Comparison of ENCODE assay signal across 10 cellular contexts in the genomic region with DNA sequence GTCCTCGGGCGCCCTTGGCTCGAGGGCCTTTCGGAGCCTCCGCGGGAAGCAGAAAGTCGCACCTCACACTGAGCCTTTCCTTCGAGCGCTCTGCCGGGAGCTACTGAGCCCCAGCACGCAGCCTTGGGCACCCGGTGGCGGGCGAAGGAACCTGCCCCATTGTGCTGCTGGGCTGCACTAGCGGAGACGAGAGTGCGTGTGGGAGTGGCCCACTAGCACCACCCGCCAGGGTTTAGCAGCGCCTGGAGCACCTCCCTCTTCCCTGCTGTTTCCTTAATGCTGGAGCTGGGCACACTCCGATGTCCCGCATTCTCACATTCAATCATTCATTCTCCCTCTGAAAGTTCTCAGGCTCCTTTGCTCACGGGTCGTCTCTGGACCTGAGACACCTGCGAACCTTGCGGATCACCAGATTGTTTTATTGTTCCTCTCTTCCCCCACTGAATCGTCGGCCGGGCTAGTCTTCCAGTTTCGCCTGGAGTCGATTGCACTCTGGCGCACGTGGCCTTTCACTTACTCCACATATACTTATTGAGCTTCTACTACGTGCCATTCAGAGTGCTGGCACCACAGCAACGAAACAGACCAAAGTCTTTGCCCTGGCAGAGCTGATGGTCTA. TPM values are rescaled to one million over a fixed set of nuclear protein-coding genes. Genes with fewer than 3 reads are reported as not detected.
DNase-seq lines count a peak whose midpoint lies in the region; ATAC-seq lines count a peak whose summit lies in the region.
"Had no signal": no experiment of that assay in that cellular context is flagged by ENCODE, and none has a peak within 500 bp of the region (broad histone marks: within the 10 kb centered on the region; RNA-seq: fewer than 3 reads in every experiment).

No MANE protein-coding gene starts in this region.

- peaks cover 16 to 25% of the 10 kb centered on the region in 2 donors for H3K4me1 ChIP-seq in duodenal mucosa (ENCODE audit: control insufficient read depth in 1 of 2, insufficient read depth in 2 of 2, low read length in 2 of 2)
- peaks cover 0 to 6% of the 10 kb centered on the region in 2 donors for H3K4me1 ChIP-seq in neuronal stem cell (ENCODE audit: control insufficient read depth in 2 of 2, insufficient read depth in 1 of 2, low read depth in 1 of 2, low read length in 2 of 2)

- no CpG with 5 or more reads among the region's 34 CpGs for WGBS in neuronal stem cell (ENCODE audit: extremely low coverage in 2 of 2, insufficient read length in 2 of 2, insufficient replicate concordance in 1 of 2), 2 donors

- H2BK12ac ChIP-seq in neuronal stem cell (ENCODE audit: low read length), result no peak overlapping the region

- H3K9ac ChIP-seq in duodenal mucosa (ENCODE audit: low read depth in 1 of 2, low read length in 2 of 2), result no peak overlapping the region
- no peak overlapping the region for H3K9ac ChIP-seq in neuronal stem cell (ENCODE audit: low read depth, low read length, poor library complexity)

- peak overlapping the region; percentile 46 to 64 for H3K4me3 ChIP-seq in duodenal mucosa (ENCODE audit: low read depth in 1 of 2, low read length in 2 of 2)
- no peak overlapping the region for H3K4me3 ChIP-seq in neuronal stem cell (ENCODE audit: low read length in 2 of 2)

- no peak overlapping the region for H3K23ac ChIP-seq in neuronal stem cell (ENCODE audit: low read depth, low read length, poor library complexity)

- ATAC-seq in HG02798 (IDR thresholded peaks at IDR 0.05; ENCODE audit: poor library complexity, unreplicated experiment), result peak; percentile 27

- H3K9me3 ChIP-seq in duodenal mucosa (ENCODE audit: control insufficient read depth in 1 of 2, low read length in 2 of 2), result no peaks in the 10 kb centered on the region
- peaks cover 0 to 10% of the 10 kb centered on the region in 2 donors for H3K9me3 ChIP-seq in neuronal stem cell (replicated peaks in 1 of 2; ENCODE audit: control insufficient read depth in 2 of 2, insufficient read depth in 1 of 2, low read depth in 1 of 2, low read length in 2 of 2)

- no peak overlapping the region for H2BK120ac ChIP-seq in neuronal stem cell (ENCODE audit: low read depth, low read length)

- H3K36me3 ChIP-seq in duodenal mucosa (ENCODE audit: control insufficient read depth in 1 of 2, insufficient read depth in 2 of 2, low read length in 2 of 2), result no peaks in the 10 kb centered on the region
- no peaks in the 10 kb centered on the region for H3K36me3 ChIP-seq in neuronal stem cell (replicated peaks in 1 of 2; ENCODE audit: control insufficient read depth in 2 of 2, insufficient read depth in 2 of 2, low read length in 2 of 2)

- peak overlapping the region; percentile 40 for H2BK15ac ChIP-seq in neuronal stem cell (ENCODE audit: low read length)

- H4K91ac ChIP-seq in neuronal stem cell (ENCODE audit: low read depth, low read length, poor library complexity), result no peak overlapping the region

- no peak overlapping the region for H3K18ac ChIP-seq in neuronal stem cell (ENCODE audit: low read length)

- no peak overlapping the region for H4K8ac ChIP-seq in neuronal stem cell (ENCODE audit: low read depth, low read length)

- H3K14ac ChIP-seq in neuronal stem cell (ENCODE audit: low read length), result no peak overlapping the region

- no peak overlapping the region for H3K4ac ChIP-seq in neuronal stem cell (ENCODE audit: low read length)

- H2AFZ ChIP-seq in neuronal stem cell (ENCODE audit: low read length), result no peak overlapping the region

- no peaks in the 10 kb centered on the region for H3K79me1 ChIP-seq in neuronal stem cell (ENCODE audit: low read depth, low read length)

- no peak overlapping the region for H2BK5ac ChIP-seq in neuronal stem cell (ENCODE audit: low read length)

- H3K27me3 ChIP-seq in duodenal mucosa (ENCODE audit: control insufficient read depth in 1 of 2, insufficient read depth in 2 of 2, low read length in 2 of 2), result peaks cover 91 to 100% of the 10 kb centered on the region in 2 donors
- peaks cover 66 to 100% (median 100%) of the 10 kb centered on the region in 3 experiments for H3K27me3 ChIP-seq in neuronal stem cell (ENCODE audit: control insufficient read depth in 3 of 3, insufficient read depth in 3 of 3, low read depth in 1 of 3, low read length in 3 of 3)

- DNase-seq in NCI-H2029 (lab: John Stamatoyannopoulos, UW), result peak; percentile 19
- no peak for DNase-seq in NCI-H2029 treated with DMSO at 0.1 percent for 48 hours (lab: John Stamatoyannopoulos, UW)
- DNase-seq in neuronal stem cell (ENCODE audit: low spot score), result no peak
- no peak for DNase-seq in pons (ENCODE audit: low spot score)
- DNase-seq in AML-193 (lab: John Stamatoyannopoulos, UW), result no peak
- DNase-seq in OCI-M2 (lab: John Stamatoyannopoulos, UW; ENCODE audit: unreplicated experiment), result no peak
- DNase-seq: activated effector memory CD4-positive, alpha-beta T cell treated with Interleukin-2 at 50 U/mL for 16 hours had no signal

- H3K27ac ChIP-seq in duodenal mucosa (ENCODE audit: low read depth, low read length), result no peak overlapping the region
- H3K27ac ChIP-seq in neuronal stem cell (replicated peaks; ENCODE audit: low read length), result no peak overlapping the region

- H2AK5ac ChIP-seq in neuronal stem cell (ENCODE audit: low read depth, low read length), result no peak overlapping the region

- H3K4me2 ChIP-seq in neuronal stem cell (ENCODE audit: insufficient read depth, low read length, poor library complexity, severe bottlenecking), result no peak overlapping the region

RNA-seq across cellular contexts. Expression of a gene that starts 8.4 kb away (rescaled TPM):
- 0.04 TPM for polyA plus RNA-seq in neuronal stem cell (2013, experiment 1 of 2)
- polyA plus RNA-seq in neuronal stem cell (2013, experiment 2 of 2), result not detected
- polyA plus RNA-seq: esophagus had no signal

Comparison
In these comparisons a context has a peak if more than half of its experiments do, and no peak if none do; other contexts are left out.
1. H3K4me3 ChIP-seq: peak in duodenal mucosa (2 of 2); none in neuronal stem cell (0 of 2).